In genomic region chr5:143153332-143154119, GRCh38 we compare ENCODE assay signal across 9 cellular contexts.
DNase-seq lines count a peak whose midpoint lies in the region; ATAC-seq and TF ChIP-seq lines count a peak whose summit lies in the region.
"Had no signal": no experiment of that assay in that cellular context is flagged by ENCODE, and none has a peak within 500 bp of the region (broad histone marks: within the 10 kb centered on the region; RNA-seq: fewer than 3 reads in every experiment).

No MANE protein-coding gene starts in this region.

- H3K36me3 ChIP-seq in brain microvascular endothelial cell (replicated peaks): no peaks in the 10 kb centered on the region
- H3K36me3 ChIP-seq in subcutaneous abdominal adipose tissue (ENCODE audit: control insufficient read depth in 5 of 5, insufficient read depth in 5 of 5, low read length in 5 of 5): peaks cover 0 to 7% (median 3%) of the 10 kb centered on the region in 5 donors

- DNase-seq in HCEC 1CT (peak; percentile 29), brain microvascular endothelial cell (peak; percentile 85), NCI-H1436 (lab: John Stamatoyannopoulos, UW) (no peak)
- DNase-seq in activated naive CD4-positive, alpha-beta T cell treated with anti-CD3 and anti-CD28 coated beads for 36 hours: no peak
- DNase-seq: retina had no signal

- H3K9me3 ChIP-seq in subcutaneous abdominal adipose tissue (ENCODE audit: control insufficient read depth in 5 of 5, low read length in 5 of 5): no peaks in the 10 kb centered on the region

- ATAC-seq in GM21367 (IDR thresholded peaks at IDR 0.05; ENCODE audit: unreplicated experiment) (no peak), HG03045 (IDR thresholded peaks at IDR 0.05; ENCODE audit: unreplicated experiment) (no peak)

- no peak overlapping the region for H3K4me3 Mint-ChIP-seq in activated naive CD4-positive, alpha-beta T cell treated with anti-CD3 and anti-CD28 coated beads for 36 hours

- H3K9me3 Mint-ChIP-seq in activated naive CD4-positive, alpha-beta T cell treated with anti-CD3 and anti-CD28 coated beads for 36 hours: no peaks in the 10 kb centered on the region

- H3K27me3 Mint-ChIP-seq in activated naive CD4-positive, alpha-beta T cell treated with anti-CD3 and anti-CD28 coated beads for 36 hours (ENCODE audit: low read depth): no peaks in the 10 kb centered on the region

- no peaks in the 10 kb centered on the region for H3K27me3 ChIP-seq in brain microvascular endothelial cell (replicated peaks)
- H3K27me3 ChIP-seq in layer of hippocampus (ENCODE audit: control insufficient read depth, insufficient read depth, low read length): no peaks in the 10 kb centered on the region
- no peaks in the 10 kb centered on the region for H3K27me3 ChIP-seq in subcutaneous abdominal adipose tissue (ENCODE audit: control insufficient read depth in 5 of 5, insufficient read depth in 4 of 5, low read length in 5 of 5)

- no peak for TF ChIP-seq CTCF in brain microvascular endothelial cell (IDR thresholded peaks at IDR 0.05; ENCODE audit: low read depth, low read length, missing control alignments)

- H3K4me1 Mint-ChIP-seq in activated naive CD4-positive, alpha-beta T cell treated with anti-CD3 and anti-CD28 coated beads for 36 hours (ENCODE audit: low read depth): peaks cover 3% of the 10 kb centered on the region

- H3K4me1 ChIP-seq in subcutaneous abdominal adipose tissue (ENCODE audit: control insufficient read depth in 5 of 5, insufficient read depth in 5 of 5, low read length in 5 of 5): peaks cover 4 to 46% (median 32%) of the 10 kb centered on the region in 5 donors

- intact Hi-C loops in activated naive CD4-positive, alpha-beta T cell treated with anti-CD3 and anti-CD28 coated beads for 36 hours (cut with micrococcal nuclease): no loop called here

- no peak overlapping the region for H3K27ac Mint-ChIP-seq in activated naive CD4-positive, alpha-beta T cell treated with anti-CD3 and anti-CD28 coated beads for 36 hours

- CTCF ChIA-PET in activated naive CD4-positive, alpha-beta T cell treated with anti-CD3 and anti-CD28 coated beads for 36 hours (lab: Charles Lee): interaction anchor here (1.1 kb wide), 1 partner anchor 94 kb away, joined by 3 read pairs; no protein-coding TSS in a partner anchor

- peak overlapping the region; percentile 66 for H3K27ac ChIP-seq in brain microvascular endothelial cell
- peak overlapping the region; percentile 9 for H3K27ac ChIP-seq in layer of hippocampus (ENCODE audit: low read depth, low read length)
- peak overlapping the region; percentile 85 for H3K27ac ChIP-seq in subcutaneous abdominal adipose tissue (ENCODE audit: low read depth, low read length)

- H3K36me3 Mint-ChIP-seq in activated naive CD4-positive, alpha-beta T cell treated with anti-CD3 and anti-CD28 coated beads for 36 hours (ENCODE audit: low read depth): peaks cover 14% of the 10 kb centered on the region

- H3K4me3 ChIP-seq in brain microvascular endothelial cell (ENCODE audit: low read depth, low read length) (no peak overlapping the region), subcutaneous abdominal adipose tissue (ENCODE audit: low read depth in 1 of 5, low read length in 5 of 5) (no peak overlapping the region)

- in situ Hi-C loops in brain microvascular endothelial cell (cut with HindIII; ENCODE audit: low pct_ligation_motif_present, low sequenced_read_pairs): no loop called here

- H3K9ac ChIP-seq in subcutaneous abdominal adipose tissue (ENCODE audit: low read length in 5 of 5): peak overlapping the region in 1 of 5 donors; percentile 10

Comparison
In these comparisons a context has a peak if more than half of its experiments do, and no peak if none do; other contexts are left out.
1. DNase-seq: peak in HCEC 1CT (single experiment) and brain microvascular endothelial cell (single experiment); none in activated naive CD4-positive, alpha-beta T cell treated with anti-CD3 and anti-CD28 coated beads for 36 hours (single experiment) and NCI-H1436 (single experiment).
2. H3K27ac ChIP-seq: peak in every context shown above with its lines; median percentile 85 in subcutaneous abdominal adipose tissue; 66 in brain microvascular endothelial cell; 9 in layer of hippocampus.